In the genomic region with DNA sequence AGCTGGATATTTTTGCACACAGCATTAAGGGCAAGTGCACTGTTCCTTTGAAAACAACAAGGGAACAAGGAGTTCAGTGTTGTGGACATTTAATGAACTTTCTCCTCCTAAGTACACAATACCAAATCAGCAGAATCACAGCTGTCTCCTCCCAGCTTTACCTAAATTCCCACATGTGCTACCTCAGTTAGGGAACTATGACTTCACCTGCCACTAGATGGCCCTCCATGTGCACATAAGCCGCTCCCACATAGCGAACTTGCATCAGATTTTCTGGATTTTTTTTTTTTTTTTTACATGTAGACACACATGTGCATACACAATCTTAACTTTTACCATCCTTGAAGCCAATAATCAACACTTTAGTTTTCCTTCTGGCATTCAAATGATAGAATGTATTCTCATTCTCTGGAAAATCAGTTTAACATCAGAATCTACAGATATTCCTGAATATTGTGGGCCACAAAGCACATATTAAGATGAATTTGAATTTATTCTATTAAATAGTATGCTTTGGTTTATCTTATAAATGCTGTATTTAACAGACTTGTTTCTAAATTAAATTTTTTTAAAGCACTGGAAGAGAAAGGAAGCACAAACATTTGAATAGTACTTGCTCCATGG, we compare ENCODE assay signal across 9 cellular contexts.
A peak's percentile ranks its signal among the peaks of the same experiment; 100 is the strongest.
DNase-seq lines count a peak whose midpoint lies in the region; ATAC-seq, FAIRE-seq and TF ChIP-seq lines count a peak whose summit lies in the region.
"Had no signal": no experiment of that assay in that cellular context is flagged by ENCODE, and none has a peak within 500 bp of the region (broad histone marks: within the 10 kb centered on the region; RNA-seq: fewer than 3 reads in every experiment).

No MANE protein-coding gene starts in this region.

- POLR2A ChIA-PET in BJ (lab: Charles Lee) = no interaction called here

- no peak for ATAC-seq in HG03139 (IDR thresholded peaks at IDR 0.05; ENCODE audit: unreplicated experiment)

- H3K4me3 ChIP-seq in BJ (ENCODE audit: low read depth, low read length) = no peak overlapping the region
- no peak overlapping the region for H3K4me3 ChIP-seq in bronchial epithelial cell (ENCODE audit: low read depth, low read length)
- H3K4me3 ChIP-seq in kidney epithelial cell (ENCODE audit: low read depth, low read length) = no peak overlapping the region
- H3K4me3 ChIP-seq: skin epidermis had no signal

- TF ChIP-seq CTCF in BJ (IDR thresholded peaks at IDR 0.05; ENCODE audit: insufficient read depth, low read depth, low read length) (peak; percentile 77), GM20000 (IDR thresholded peaks at IDR 0.05; ENCODE audit: extremely low read depth, missing control alignments) (peak; percentile 80), bronchial epithelial cell (IDR thresholded peaks at IDR 0.05; ENCODE audit: insufficient read depth, low read length, severe bottlenecking) (peak; percentile 68), kidney epithelial cell (IDR thresholded peaks at IDR 0.05; ENCODE audit: insufficient read depth, low read length, poor library complexity, severe bottlenecking) (peak; percentile 85)

- DNase-seq in BJ (ENCODE audit: low read depth) = no peak
- DNase-seq in GM20000 (ENCODE audit: low spot score) = peak; percentile 60
- DNase-seq in NCI-H2029 treated with DMSO at 0.1 percent for 48 hours (lab: John Stamatoyannopoulos, UW) = peak; percentile 59
- peak; percentile 30 for DNase-seq in UCSD-AML1 (lab: John Stamatoyannopoulos, UW; ENCODE audit: unreplicated experiment)
- peak; percentile 73 for DNase-seq in bronchial epithelial cell (ENCODE audit: low read depth)
- DNase-seq in kidney epithelial cell (ENCODE audit: low read depth) = no peak
- peak; percentile 16 to 32 (median 32) for DNase-seq in stimulated activated CD4-positive, alpha-beta T cell treated with anti-CD3 and anti-CD28 coated beads, TNF-alpha, amount 100 ng/mL, for 1 hour (ENCODE audit: low read depth in 3 of 3, low spot score in 1 of 3)

- CTCF ChIA-PET in BJ (lab: Yijun Ruan, JAX) = interaction anchor here (0.6 to 6.2 kb wide), 41 partner anchors 9 to 978 kb away, joined by 3 to 34 read pairs (median 3); no protein-coding TSS in a partner anchor

- no peak for FAIRE-seq in bronchial epithelial cell (lab: Jason Lieb, UNC)

- H3K36me3 ChIP-seq in BJ (ENCODE audit: control insufficient read depth, insufficient read depth, low read length) (no peaks in the 10 kb centered on the region), bronchial epithelial cell (ENCODE audit: control insufficient read depth, insufficient read depth, low read length) (no peaks in the 10 kb centered on the region), kidney epithelial cell (ENCODE audit: control insufficient read depth, insufficient read depth, low read length) (no peaks in the 10 kb centered on the region)

- H3K27me3 ChIP-seq in BJ (ENCODE audit: control insufficient read depth, insufficient read depth, low read length) (no peaks in the 10 kb centered on the region), bronchial epithelial cell (ENCODE audit: control insufficient read depth, insufficient read depth, low read length) (no peaks in the 10 kb centered on the region), kidney epithelial cell (ENCODE audit: control insufficient read depth, insufficient read depth, low read length) (no peaks in the 10 kb centered on the region)

Comparison
In these comparisons a context has a peak if more than half of its experiments do, and no peak if none do; other contexts are left out.
1. DNase-seq: peak in GM20000 (single experiment), NCI-H2029 treated with DMSO at 0.1 percent for 48 hours (single experiment), UCSD-AML1 (single experiment), bronchial epithelial cell (single experiment) and stimulated activated CD4-positive, alpha-beta T cell treated with anti-CD3 and anti-CD28 coated beads, TNF-alpha, amount 100 ng/mL, for 1 hour (3 of 3); none in BJ (single experiment) and kidney epithelial cell (single experiment).
2. Peak in every context shown above with its lines, with median percentiles within 50 percentile points of each other: CTCF ChIP-seq.